Comparison of ENCODE assay signal across 8 cellular contexts in the genomic region with DNA sequence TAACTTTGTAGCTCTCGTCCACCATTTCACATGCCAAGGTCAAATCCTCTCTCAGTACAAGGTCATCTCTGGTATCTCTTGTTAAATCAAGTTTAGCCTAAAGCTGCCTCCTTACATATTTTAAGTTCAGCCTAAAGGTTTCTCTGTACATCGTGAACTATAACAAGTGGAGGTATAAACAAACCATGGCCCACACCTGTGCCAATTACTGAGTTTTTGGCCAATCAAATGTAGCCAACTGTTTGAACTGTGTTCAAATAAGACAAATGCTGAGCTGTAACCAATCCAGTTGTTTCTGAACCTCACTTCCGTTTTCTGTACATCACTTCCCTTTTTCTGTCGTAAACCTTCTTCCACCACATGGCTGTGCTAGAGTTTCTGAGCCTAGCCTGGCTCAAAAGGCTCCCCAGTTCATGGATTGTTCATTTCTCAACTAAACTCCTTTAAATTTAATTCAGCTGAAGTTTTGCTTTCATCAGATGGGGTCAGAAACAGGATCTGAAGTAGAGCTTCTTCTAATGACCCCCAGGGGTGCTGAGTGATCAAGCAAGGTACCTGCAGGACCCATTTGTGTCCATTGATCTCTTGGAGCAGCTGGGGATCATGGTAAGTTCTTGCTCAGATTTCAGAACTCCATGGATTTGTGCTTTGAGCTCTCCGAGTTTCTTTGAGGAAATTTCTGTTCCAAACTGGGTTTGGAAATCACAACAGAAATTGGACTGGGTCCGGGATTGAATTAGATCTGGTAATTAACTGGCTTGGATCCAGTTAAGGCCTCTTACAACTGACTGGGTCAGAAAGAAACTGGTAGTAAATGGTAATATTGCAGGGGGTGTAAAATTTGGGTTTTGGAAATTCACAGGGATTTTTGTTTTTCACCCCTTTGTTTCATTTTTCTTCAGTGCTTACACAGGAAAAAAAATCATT. TPM values are rescaled to one million over a fixed set of nuclear protein-coding genes. Genes with fewer than 3 reads are reported as not detected.
A peak's percentile ranks its signal among the peaks of the same experiment; 100 is the strongest.
DNase-seq lines count a peak whose midpoint lies in the region; ATAC-seq and TF ChIP-seq lines count a peak whose summit lies in the region.

No MANE protein-coding gene starts in this region.

- H3K27me3 ChIP-seq in GM06990 (replicated peaks; ENCODE audit: control insufficient read depth, insufficient read depth, low read length) = no peaks in the 10 kb centered on the region

- intact Hi-C loops in activated CD4-positive, alpha-beta T cell treated with anti-CD3 and anti-CD28 coated beads, Interleukin-2, amount 10 ng/mL, durations not matched to agents 24 days and 14 days (cut with micrococcal nuclease) = loop anchor here (1.0 to 5.0 kb wide), 3 partner anchors 11 to 123 kb away; a partner anchor contains a TSS

- peak; percentile 43 for DNase-seq in GM06990 (ENCODE audit: extremely low read depth, insufficient read length)
- peak; percentile 71 for DNase-seq in LHCN-M2 (ENCODE audit: low read depth)
- DNase-seq in activated CD4-positive, alpha-beta T cell treated with anti-CD3 and anti-CD28 coated beads, Interleukin-2, amount 10 ng/mL, durations not matched to agents 24 days and 14 days = peak; percentile 87
- peak; percentile 60 for DNase-seq in medulla oblongata (ENCODE audit: extremely low spot score)
- no peak for DNase-seq in middle frontal gyrus (ENCODE audit: extremely low spot score, low spot score)
- DNase-seq in GM03348 (ENCODE audit: low spot score) = no peak

- peak; percentile 78 for ATAC-seq in GM21515 (IDR thresholded peaks at IDR 0.05; ENCODE audit: unreplicated experiment)
- no peak for ATAC-seq in HG03097 (IDR thresholded peaks at IDR 0.05; ENCODE audit: low FRiP score, unreplicated experiment)

- peaks cover 29% of the 10 kb centered on the region for H3K36me3 Mint-ChIP-seq in activated CD4-positive, alpha-beta T cell treated with anti-CD3 and anti-CD28 coated beads, Interleukin-2, amount 10 ng/mL, durations not matched to agents 24 days and 14 days (ENCODE audit: low read depth)

- peaks cover 28% of the 10 kb centered on the region for H3K4me1 Mint-ChIP-seq in activated CD4-positive, alpha-beta T cell treated with anti-CD3 and anti-CD28 coated beads, Interleukin-2, amount 10 ng/mL, durations not matched to agents 24 days and 14 days

- H3K9me3 Mint-ChIP-seq in activated CD4-positive, alpha-beta T cell treated with anti-CD3 and anti-CD28 coated beads, Interleukin-2, amount 10 ng/mL, durations not matched to agents 24 days and 14 days = peaks cover 8% of the 10 kb centered on the region

- H3K4me3 Mint-ChIP-seq in activated CD4-positive, alpha-beta T cell treated with anti-CD3 and anti-CD28 coated beads, Interleukin-2, amount 10 ng/mL, durations not matched to agents 24 days and 14 days = peak overlapping the region; percentile 87

- H3K4me3 ChIP-seq in GM06990 (replicated peaks; ENCODE audit: low read depth, low read length) = peak overlapping the region; percentile 64

- H3K27me3 Mint-ChIP-seq in activated CD4-positive, alpha-beta T cell treated with anti-CD3 and anti-CD28 coated beads, Interleukin-2, amount 10 ng/mL, durations not matched to agents 24 days and 14 days = no peaks in the 10 kb centered on the region

- TF ChIP-seq CTCF in GM06990 (IDR thresholded peaks at IDR 0.05; ENCODE audit: insufficient read depth, low read length, poor library complexity, severe bottlenecking) = no peak

- peak overlapping the region; percentile 86 for H3K27ac Mint-ChIP-seq in activated CD4-positive, alpha-beta T cell treated with anti-CD3 and anti-CD28 coated beads, Interleukin-2, amount 10 ng/mL, durations not matched to agents 24 days and 14 days

- peaks cover 1% of the 10 kb centered on the region for H3K36me3 ChIP-seq in GM06990 (ENCODE audit: control insufficient read depth, insufficient read depth, low read length)

RNA-seq across cellular contexts. Expression of a gene that starts 11.0 kb away (rescaled TPM):
- total RNA-seq in LHCN-M2 (2014; rRNA removed) = 68.0 and 73.1 TPM in 2 replicates
- polyA plus RNA-seq in LHCN-M2 (2012) = 92.9 TPM
- 54.0 and 57.1 TPM in 2 replicates for total RNA-seq in activated CD4-positive, alpha-beta T cell treated with anti-CD3 and anti-CD28 coated beads, Interleukin-2, amount 10 ng/mL, durations not matched to agents 24 days and 14 days

Comparison
In these comparisons a context has a peak if more than half of its experiments do, and no peak if none do; other contexts are left out.
1. DNase-seq: peak in GM06990 (single experiment), LHCN-M2 (single experiment), activated CD4-positive, alpha-beta T cell treated with anti-CD3 and anti-CD28 coated beads, Interleukin-2, amount 10 ng/mL, durations not matched to agents 24 days and 14 days (single experiment) and medulla oblongata (single experiment); none in middle frontal gyrus (single experiment) and GM03348 (single experiment).